In genomic region chr3:154121236-154122095, GRCh38 we compare ENCODE assay signal across 8 cellular contexts. TPM values are rescaled to one million over a fixed set of nuclear protein-coding genes. Genes with fewer than 3 reads are reported as not detected.
DNase-seq lines count a peak whose midpoint lies in the region; ATAC-seq and TF ChIP-seq lines count a peak whose summit lies in the region.

ARHGEF26 (plus strand) TSS chr3:154121390; CDS start chr3:154121993, 603 bp downstream.

- TF ChIP-seq EP300 in upper lobe of left lung (IDR thresholded peaks at IDR 0.05) = no peak

- H3K4me3 Mint-ChIP-seq in Caco-2 (ENCODE audit: unreplicated experiment) (peak within 1 kb of the TSS; percentile 74), progenitor cell of endocrine pancreas (ENCODE audit: low read depth) (peak within 1 kb of the TSS; percentile 90)
- H3K4me3 Mint-ChIP-seq in activated naive CD8-positive, alpha-beta T cell treated with anti-CD3 and anti-CD28 coated beads, Interleukin-2, amount 50 U/mL, for 24 hours = peak within 1 kb of the TSS; percentile 76

- peak in 2 of 4 donors; percentile 39 to 69 for TF ChIP-seq POLR2A in upper lobe of left lung (IDR thresholded peaks at IDR 0.05)

- ATAC-seq in GM21529 (IDR thresholded peaks at IDR 0.05; ENCODE audit: unreplicated experiment) (peak; percentile 70), left cardiac atrium (peak; percentile 96), upper lobe of left lung (ENCODE audit: low FRiP score in 2 of 2) (peak; percentile 95 to 97)
- ATAC-seq in activated naive CD8-positive, alpha-beta T cell treated with anti-CD3 and anti-CD28 coated beads, Interleukin-2, amount 50 U/mL, for 24 hours = peak; percentile 60

- BruUV-seq in Caco-2 (replicated peaks; lab: Mats Ljungman, UMichigan) = no TSS peak

- no peaks in the 10 kb centered on the region for H3K27me3 ChIP-seq in Caco-2 (replicated peaks; ENCODE audit: control insufficient read depth, insufficient read depth, low read length)
- no peaks in the 10 kb centered on the region for H3K27me3 ChIP-seq in KMS-11 (ENCODE audit: insufficient read depth, low read depth)
- H3K27me3 ChIP-seq in upper lobe of left lung = peaks cover 0 to 6% (median 0%) of the 10 kb centered on the region in 4 donors

- H3K27ac ChIP-seq in KMS-11 = peak within 1 kb of the TSS; percentile 2; the same call in 1 of the 2 replicates
- peak within 1 kb of the TSS; percentile 66 to 82 (median 76) for H3K27ac ChIP-seq in upper lobe of left lung

- H3K4me1 ChIP-seq in Caco-2 (peaks cover 27% of the 10 kb centered on the region), KMS-11 (ENCODE audit: low read depth, poor library complexity, severe bottlenecking) (peaks cover 30% of the 10 kb centered on the region), upper lobe of left lung (peaks cover 5 to 29% (median 11%) of the 10 kb centered on the region in 4 donors)

- no peaks in the 10 kb centered on the region for H3K9me3 ChIP-seq in Caco-2
- H3K9me3 ChIP-seq in upper lobe of left lung = no peaks in the 10 kb centered on the region

- no peaks in the 10 kb centered on the region; the same call in 1 of the 2 replicates for H4K20me1 ChIP-seq in KMS-11 (ENCODE audit: insufficient read depth)

- H3K4me2 ChIP-seq in KMS-11 = peak within 1 kb of the TSS; percentile 69

- H3K79me2 ChIP-seq in KMS-11 (ENCODE audit: insufficient read depth, low read depth) = peaks cover 13% of the 10 kb centered on the region; the same call in 1 of the 2 replicates

- intact Hi-C loops in Caco-2 (cut with micrococcal nuclease; ENCODE audit: unreplicated experiment) = loop anchor here (1.0 kb wide), 1 partner anchor 12 kb away; no protein-coding TSS in a partner anchor
- intact Hi-C loops in left cardiac atrium (cut with DNase I) = no loop called here

- no peaks in the 10 kb centered on the region for H3K9me3 Mint-ChIP-seq in Caco-2 (ENCODE audit: unreplicated experiment)
- H3K9me3 Mint-ChIP-seq in activated naive CD8-positive, alpha-beta T cell treated with anti-CD3 and anti-CD28 coated beads, Interleukin-2, amount 50 U/mL, for 24 hours = no peaks in the 10 kb centered on the region
- H3K9me3 Mint-ChIP-seq in progenitor cell of endocrine pancreas (ENCODE audit: low read depth) = no peaks in the 10 kb centered on the region

- H3K36me3 Mint-ChIP-seq in Caco-2 (ENCODE audit: insufficient read depth, unreplicated experiment) = no peaks in the 10 kb centered on the region
- no peaks in the 10 kb centered on the region for H3K36me3 Mint-ChIP-seq in activated naive CD8-positive, alpha-beta T cell treated with anti-CD3 and anti-CD28 coated beads, Interleukin-2, amount 50 U/mL, for 24 hours (ENCODE audit: low read depth)
- H3K36me3 Mint-ChIP-seq in progenitor cell of endocrine pancreas (ENCODE audit: insufficient read depth) = no peaks in the 10 kb centered on the region

- H3K27ac Mint-ChIP-seq in Caco-2 (ENCODE audit: unreplicated experiment) (peak within 1 kb of the TSS; percentile 95), progenitor cell of endocrine pancreas (peak within 1 kb of the TSS; percentile 92)
- no peak within 1 kb of the TSS for H3K27ac Mint-ChIP-seq in activated naive CD8-positive, alpha-beta T cell treated with anti-CD3 and anti-CD28 coated beads, Interleukin-2, amount 50 U/mL, for 24 hours

- TF ChIP-seq CTCF in Caco-2 (IDR thresholded peaks at IDR 0.05; ENCODE audit: insufficient read depth in 1 of 2, low read depth in 1 of 2, low read length in 1 of 2, severe bottlenecking in 1 of 2, unreplicated experiment in 1 of 2) (no peak), KMS-11 (conservative IDR thresholded peaks at IDR 0.05; ENCODE audit: low read depth, low read length) (no peak), progenitor cell of endocrine pancreas (IDR thresholded peaks at IDR 0.05; ENCODE audit: unreplicated experiment) (no peak), upper lobe of left lung (IDR thresholded peaks at IDR 0.05) (no peak)

- DNase-seq in Caco-2 (peak; percentile 92 to 93), SW 1271 (lab: John Stamatoyannopoulos, UW) (peak; percentile 25 to 76), left cardiac atrium (peak; percentile 87), progenitor cell of endocrine pancreas (ENCODE audit: low spot score, unreplicated experiment) (peak; percentile 85), upper lobe of left lung (peak; percentile 90 to 98)
- peak; percentile 62 for DNase-seq in activated naive CD8-positive, alpha-beta T cell treated with anti-CD3 and anti-CD28 coated beads, Interleukin-2, amount 50 U/mL, for 24 hours

- WGBS in upper lobe of left lung, 2 donors = 0% methylated on average over 19 to 49 of the region's 82 CpGs

- H3K36me3 ChIP-seq in Caco-2 (ENCODE audit: control insufficient read depth, insufficient read depth, low read length) (no peaks in the 10 kb centered on the region), KMS-11 (ENCODE audit: insufficient read depth) (no peaks in the 10 kb centered on the region), upper lobe of left lung (no peaks in the 10 kb centered on the region)

- H2AFZ ChIP-seq in KMS-11 (ENCODE audit: low read depth) = peak within 1 kb of the TSS; percentile 97

- H3K4me3 ChIP-seq in Caco-2 (ENCODE audit: low read depth, low read length) (peak within 1 kb of the TSS; percentile 78), KMS-11 (IDR thresholded peaks at IDR 0.05; ENCODE audit: insufficient read depth, low read depth, low read length) (peak within 1 kb of the TSS; percentile 83), upper lobe of left lung (peak within 1 kb of the TSS; percentile 45 to 88 (median 76))

- CTCF ChIA-PET in Caco-2 (lab: Charles Lee) = interaction anchor here (0.6 to 1.3 kb wide), 4 partner anchors 10 to 1595 kb away, joined by 3 to 7 read pairs (median 4); no protein-coding TSS in a partner anchor

- H3K9ac ChIP-seq in KMS-11 = peak within 1 kb of the TSS; percentile 54; the same call in 1 of the 2 replicates

- H3K27me3 Mint-ChIP-seq in Caco-2 (ENCODE audit: insufficient read depth, unreplicated experiment) (no peaks in the 10 kb centered on the region), progenitor cell of endocrine pancreas (peaks cover 26% of the 10 kb centered on the region)
- H3K27me3 Mint-ChIP-seq in activated naive CD8-positive, alpha-beta T cell treated with anti-CD3 and anti-CD28 coated beads, Interleukin-2, amount 50 U/mL, for 24 hours = peaks cover 74% of the 10 kb centered on the region

- POLR2A ChIA-PET in Caco-2 (lab: Charles Lee) = interaction anchor here (0.6 to 1.4 kb wide), 8 partner anchors 13 to 1858 kb away, joined by 4 to 9 read pairs (median 7); no protein-coding TSS in a partner anchor

- H3K4me1 Mint-ChIP-seq in Caco-2 (ENCODE audit: low read depth, unreplicated experiment) = peaks cover 25% of the 10 kb centered on the region
- peaks cover 14% of the 10 kb centered on the region for H3K4me1 Mint-ChIP-seq in activated naive CD8-positive, alpha-beta T cell treated with anti-CD3 and anti-CD28 coated beads, Interleukin-2, amount 50 U/mL, for 24 hours
- H3K4me1 Mint-ChIP-seq in progenitor cell of endocrine pancreas (ENCODE audit: low read depth) = peaks cover 31% of the 10 kb centered on the region

RNA-seq across cellular contexts. Expression of gene ARHGEF26, which starts in this region (rescaled TPM):
- total RNA-seq in Caco-2 (2022) (19.3 and 20.8 TPM in 2 replicates), left cardiac atrium (1 to 10 TPM; 5.2 to 5.6 TPM), progenitor cell of endocrine pancreas (10.0 and 10.8 TPM in 2 replicates), upper lobe of left lung (100 to 1,000 TPM in 3 of 6 donors, 10 to 100 TPM in 3; 49.3 to 110 (median 90.9) TPM)

Comparison
In these comparisons a context has a peak if more than half of its experiments do, and no peak if none do; other contexts are left out.
1. Peak in every context shown above with its lines: DNase-seq, ATAC-seq, H3K4me3 ChIP-seq and H3K27ac ChIP-seq.